Comparison of ENCODE assay signal across 8 cellular contexts in the genomic region with DNA sequence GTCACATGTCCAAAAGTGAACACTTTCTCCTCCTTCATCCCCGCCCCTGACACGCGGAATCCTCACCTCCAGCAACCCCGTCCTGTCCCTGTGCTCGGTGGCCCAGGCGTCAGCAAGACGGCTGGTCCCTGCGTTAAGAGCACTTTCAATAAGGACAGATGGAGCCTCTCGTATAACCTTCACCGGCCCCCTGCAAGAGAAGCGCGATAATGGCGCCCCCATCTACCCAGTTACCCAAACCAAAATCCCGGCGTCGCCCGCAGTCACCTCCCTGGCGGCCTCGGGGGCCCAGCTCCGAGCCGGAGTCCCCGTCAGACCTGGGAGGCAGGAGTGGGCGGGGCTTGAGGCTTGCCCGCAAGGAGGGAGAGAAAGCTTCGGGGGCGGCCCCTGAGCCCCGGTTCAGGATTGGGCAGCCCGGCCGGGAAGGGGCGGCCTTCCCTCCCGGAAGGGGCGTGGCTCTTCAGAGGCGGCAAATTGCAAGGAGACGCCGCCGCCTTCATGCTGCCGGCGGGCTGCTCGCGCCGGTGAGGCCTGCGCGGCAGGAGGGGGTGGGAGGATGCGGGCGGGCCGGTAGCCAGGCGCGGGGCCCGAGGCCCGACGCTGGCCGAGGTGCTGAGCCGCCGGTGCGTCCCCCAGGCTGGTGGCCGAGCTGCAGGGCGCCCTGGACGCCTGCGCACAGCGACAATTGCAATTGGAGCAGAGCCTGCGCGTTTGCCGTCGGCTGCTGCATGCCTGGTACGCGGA. TPM values are rescaled to one million over a fixed set of nuclear protein-coding genes. Genes with fewer than 3 reads are reported as not detected.
A peak's percentile ranks its signal among the peaks of the same experiment; 100 is the strongest.
DNase-seq lines count a peak whose midpoint lies in the region; ATAC-seq, FAIRE-seq and TF ChIP-seq lines count a peak whose summit lies in the region.

A gene with protein sequence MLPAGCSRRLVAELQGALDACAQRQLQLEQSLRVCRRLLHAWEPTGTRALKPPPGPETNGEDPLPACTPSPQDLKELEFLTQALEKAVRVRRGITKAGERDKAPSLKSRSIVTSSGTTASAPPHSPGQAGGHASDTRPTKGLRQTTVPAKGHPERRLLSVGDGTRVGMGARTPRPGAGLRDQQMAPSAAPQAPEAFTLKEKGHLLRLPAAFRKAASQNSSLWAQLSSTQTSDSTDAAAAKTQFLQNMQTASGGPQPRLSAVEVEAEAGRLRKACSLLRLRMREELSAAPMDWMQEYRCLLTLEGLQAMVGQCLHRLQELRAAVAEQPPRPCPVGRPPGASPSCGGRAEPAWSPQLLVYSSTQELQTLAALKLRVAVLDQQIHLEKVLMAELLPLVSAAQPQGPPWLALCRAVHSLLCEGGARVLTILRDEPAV (plus strand): TSS at position 463 of the 744 bp plus-strand sequence. CDS start 36 bp downstream, at position 499.

- TF ChIP-seq CTCF in heart right ventricle (IDR thresholded peaks at IDR 0.05): no peak

- H3K9me3 ChIP-seq in adipocyte (ENCODE audit: control insufficient read depth, low read length): no peaks in the 10 kb centered on the region
- no peaks in the 10 kb centered on the region for H3K9me3 ChIP-seq in heart right ventricle

- H3K36me3 ChIP-seq in adipocyte (ENCODE audit: control insufficient read depth, insufficient read depth, low read length, severe bottlenecking): no peaks in the 10 kb centered on the region
- peaks cover 0 to 25% (median 0%) of the 10 kb centered on the region in 9 donors for H3K36me3 ChIP-seq in heart right ventricle

- peak within 1 kb of the TSS; percentile 76 to 82 (median 78) for H3K4me3 Mint-ChIP-seq in T-cell

- H3K27ac Mint-ChIP-seq in T-cell: peak within 1 kb of the TSS; percentile 29 to 58

- H3K27me3 ChIP-seq in adipocyte (replicated peaks; ENCODE audit: control insufficient read depth, insufficient read depth, low read length): no peaks in the 10 kb centered on the region
- H3K27me3 ChIP-seq in heart right ventricle: no peaks in the 10 kb centered on the region

- intact Hi-C loops in heart right ventricle (cut with DNase I) (loop anchor here in 1 of 10 donors (5.0 kb wide), 1 partner anchor 42 kb away; no protein-coding TSS in a partner anchor), posterior vena cava (cut with DNase I) (no loop called here)

- H3K36me3 Mint-ChIP-seq in T-cell: peaks cover 3% of the 10 kb centered on the region

- H3K9me3 Mint-ChIP-seq in T-cell: no peaks in the 10 kb centered on the region

- H3K9ac ChIP-seq in adipocyte (ENCODE audit: low read length): peak within 1 kb of the TSS; percentile 81

- no peak for TF ChIP-seq POLR2A in GM12891 (IDR thresholded peaks at IDR 0.05; ENCODE audit: low read depth, low read length)

- POLR2A ChIA-PET in T-cell (lab: Charles Lee): no interaction called here

- FAIRE-seq in GM12891 (lab: Jason Lieb, UNC): peak; percentile 97

- CTCF ChIA-PET in T-cell (lab: Charles Lee): interaction anchor here in 1 of 2 donors (0.6 to 1.0 kb wide), 3 partner anchors 9 to 21 kb away, joined by 3 to 7 read pairs (median 3); no protein-coding TSS in a partner anchor

- DNase-seq in GM12891 (ENCODE audit: insufficient read length, low spot score) (peak; percentile 100), NCI-H146 (lab: John Stamatoyannopoulos, UW) (peak; percentile 98), T-cell (peak; percentile 90 to 98 (median 95)), adipocyte (ENCODE audit: low read depth) (peak; percentile 99), heart right ventricle (peak; percentile 96 to 97), posterior vena cava (ENCODE audit: low spot score) (peak; percentile 98), ureter (ENCODE audit: low spot score) (peak; percentile 95)

- H3K4me1 Mint-ChIP-seq in T-cell: peaks cover 5 to 6% (median 5%) of the 10 kb centered on the region in 3 donors

- H3K27ac ChIP-seq in heart right ventricle: peak within 1 kb of the TSS in 8 of 10 donors; percentile 24 to 72 (median 44)

- ATAC-seq in HG02840 (IDR thresholded peaks at IDR 0.05; ENCODE audit: low FRiP score, unreplicated experiment) (peak; percentile 83), T-cell (replicated peaks in 1 of 4) (peak; percentile 99 to 100 (median 100)), heart right ventricle (peak; percentile 95 to 99 (median 99))

- H3K27me3 Mint-ChIP-seq in T-cell: no peaks in the 10 kb centered on the region

- H3K4me3 ChIP-seq in adipocyte (ENCODE audit: low read length) (peak within 1 kb of the TSS; percentile 87), heart right ventricle (peak within 1 kb of the TSS in 9 of 10 donors; percentile 44 to 76 (median 63))

- WGBS in heart right ventricle, 2 donors: 0% methylated on average over 50 to 66 of the region's 66 CpGs

- H3K4me1 ChIP-seq in adipocyte (ENCODE audit: control insufficient read depth, insufficient read depth, low read length) (peaks cover 13% of the 10 kb centered on the region), heart right ventricle (peaks cover 5 to 16% (median 14%) of the 10 kb centered on the region in 9 donors)

TF ChIP-seq in GM12891, 5 proteins besides CTCF, POLR2A, EP300 and RAD21:
- TF ChIP-seq POU2F2 (IDR thresholded peaks at IDR 0.05; ENCODE audit: low read depth, low read length): no peak
- TF ChIP-seq POLR2AphosphoS5 (IDR thresholded peaks at IDR 0.05; ENCODE audit: low read depth, low read length): no peak
- TF ChIP-seq TAF1 (IDR thresholded peaks at IDR 0.05; ENCODE audit: low read depth, low read length): no peak
- TF ChIP-seq PAX5 (IDR thresholded peaks at IDR 0.05; ENCODE audit: insufficient read depth, low read length, severe bottlenecking): no peak
- no peak for TF ChIP-seq SPI1 (IDR thresholded peaks at IDR 0.05; ENCODE audit: low read depth, low read length)
TF ChIP-seq in GM12891: peak in this region for 0.

RNA-seq across cellular contexts. Expression of the gene that starts here (rescaled TPM):
- 10.8 TPM for polyA plus RNA-seq in GM12891 (2012; ENCODE audit: low read depth, missing spikeins)
- 1 to 10 TPM in 2 of 5 donors, under 1 TPM in 3; 0.85 to 1.8 (median 0.93) TPM for total RNA-seq in T-cell
- total RNA-seq in heart right ventricle: 1 to 10 TPM in 4 of 10 donors, under 1 TPM in 6; 0.47 to 1.9 (median 0.95) TPM
- 1 to 10 TPM in 1 of 2 donors, under 1 TPM in 1; 0.29 to 2.3 TPM for polyA plus RNA-seq in heart right ventricle
- under 1 TPM in 1 of 2 donors, not detected in 1; 0.86 TPM for total RNA-seq in posterior vena cava
- total RNA-seq in ureter: 1.5 TPM

Comparison
In these comparisons a context has a peak if more than half of its experiments do, and no peak if none do; other contexts are left out.
1. Peak in every context shown above with its lines: DNase-seq, ATAC-seq, H3K4me3 ChIP-seq and H3K27ac ChIP-seq.
2. Peak in DNase-seq in posterior vena cava; RNA of the gene not detected or under 1 TPM.